In genomic region chr21:45372732-45373355, GRCh38 we compare ENCODE assay signal across 16 cellular contexts. TPM values are rescaled to one million over a fixed set of nuclear protein-coding genes. Genes with fewer than 3 reads are reported as not detected.
DNase-seq lines count a peak whose midpoint lies in the region; ATAC-seq and TF ChIP-seq lines count a peak whose summit lies in the region.
"Had no signal": no experiment of that assay in that cellular context is flagged by ENCODE, and none has a peak within 500 bp of the region (broad histone marks: within the 10 kb centered on the region; RNA-seq: fewer than 3 reads in every experiment).

No MANE protein-coding gene starts in this region.

- H3K9ac ChIP-seq in PC-3 (ENCODE audit: low read length) (no peak overlapping the region), mesendoderm (ENCODE audit: low read length) (no peak overlapping the region)

- no peak overlapping the region for H2BK5ac ChIP-seq in mesendoderm (ENCODE audit: low read length)

- H3K79me1 ChIP-seq in mesendoderm (ENCODE audit: low read length): no peaks in the 10 kb centered on the region

- H3K56ac ChIP-seq in mesendoderm (ENCODE audit: low read length): no peak overlapping the region

- H3K23ac ChIP-seq in mesendoderm (ENCODE audit: low read length): no peak overlapping the region

- no peak for TF ChIP-seq POLR2A in uterus (IDR thresholded peaks at IDR 0.05)

- H2AFZ ChIP-seq in PC-3 (ENCODE audit: low read length): peak overlapping the region; percentile 5

- no peaks in the 10 kb centered on the region for H3K9me2 ChIP-seq in PC-3 (replicated peaks; ENCODE audit: low read length)

- H3K27ac ChIP-seq in PC-3 (ENCODE audit: low read length) (no peak overlapping the region), epithelial cell of prostate (peak overlapping the region; percentile 42), psoas muscle (no peak overlapping the region), mesendoderm (ENCODE audit: low read depth, low read length) (no peak overlapping the region), uterus (no peak overlapping the region)
- H3K27ac ChIP-seq: 22Rv1, C4-2B, spleen, thoracic aorta had no signal

- no TSS peak for BruUV-seq in PC-3 (replicated peaks; lab: Mats Ljungman, UMichigan)

- intact Hi-C loops in PC-3 (cut with micrococcal nuclease) (no loop called here), psoas muscle (cut with DNase I) (no loop called here), uterus (cut with DNase I; ENCODE audit: low total_unique reads) (no loop called here)

- CTCF ChIA-PET in PC-3 (lab: Charles Lee): interaction anchor here (1.2 kb wide), 1 partner anchor 14 kb away, joined by 5 read pairs; no protein-coding TSS in a partner anchor

- H3K18ac ChIP-seq in mesendoderm (ENCODE audit: low read length): no peak overlapping the region

- H4K8ac ChIP-seq in mesendoderm (ENCODE audit: low read depth, low read length): no peak overlapping the region

- 59 to 70% (median 63%) methylated on average over 7 of the region's 7 CpGs for WGBS in psoas muscle, 3 donors
- WGBS in mesendoderm (ENCODE audit: extremely low coverage, insufficient coverage, low lambda C conversion rate): no CpG with 5 or more reads among the region's 7 CpGs

- no peak overlapping the region for H2BK15ac ChIP-seq in mesendoderm (replicated peaks; ENCODE audit: low read depth)

- no peak overlapping the region for H3K4ac ChIP-seq in mesendoderm (ENCODE audit: low read depth, low read length)

- H3K4me1 ChIP-seq in PC-3 (ENCODE audit: insufficient read depth, low read length) (peaks cover 12% of the 10 kb centered on the region), psoas muscle (no peaks in the 10 kb centered on the region), mesendoderm (ENCODE audit: control insufficient read depth, low read depth, low read length) (no peaks in the 10 kb centered on the region), uterus (peaks cover 0 to 2% of the 10 kb centered on the region in 2 donors)

- no peaks in the 10 kb centered on the region for H4K20me1 ChIP-seq in PC-3 (ENCODE audit: low read length)

- DNase-seq in NK-92 treated with Interleukin-12 subunit alpha and Interleukin-12 subunit beta, amount 100 ng/mL, for 24 hours (lab: John Stamatoyannopoulos, UW): peak; percentile 21
- DNase-seq in NK-92 (lab: John Stamatoyannopoulos, UW; ENCODE audit: unreplicated experiment): no peak
- peak; percentile 69 for DNase-seq in PC-3
- DNase-seq in epithelial cell of prostate (ENCODE audit: low read depth, low spot score): peak; percentile 75
- peak; percentile 3 to 23 for DNase-seq in psoas muscle
- no peak for DNase-seq in mesendoderm
- DNase-seq in uterus: no peak
- no peak for DNase-seq in AG08395 (ENCODE audit: low spot score)
- DNase-seq: central memory CD4-positive, alpha-beta T cell; DMS 273 treated with DMSO at 0.1 percent for 48 hours; NCI-H1930; spleen; stimulated activated CD8-positive, alpha-beta memory T cell treated with anti-CD3 and anti-CD28 coated beads, Interleukin-4, amount 100 ng/mL, for 48 hours had no signal

- H3K4me3 ChIP-seq in PC-3 (ENCODE audit: low read length) (no peak overlapping the region), psoas muscle (no peak overlapping the region), mesendoderm (ENCODE audit: low read length) (no peak overlapping the region), uterus (no peak overlapping the region)
- H3K4me3 ChIP-seq: spleen, thoracic aorta had no signal

- peak overlapping the region; percentile 27 for H3K4me2 ChIP-seq in PC-3 (ENCODE audit: low read length)
- H3K4me2 ChIP-seq in mesendoderm (ENCODE audit: low read length): no peak overlapping the region

- H2BK120ac ChIP-seq in mesendoderm (ENCODE audit: low read depth, low read length): no peak overlapping the region

- H3K9me3 ChIP-seq in PC-3 (ENCODE audit: low read length) (no peaks in the 10 kb centered on the region), psoas muscle (no peaks in the 10 kb centered on the region), uterus (no peaks in the 10 kb centered on the region)
- H3K9me3 ChIP-seq: thoracic aorta had no signal

- H3F3A ChIP-seq in PC-3 (ENCODE audit: low read length, unreplicated experiment): no peaks in the 10 kb centered on the region

- H3K79me2 ChIP-seq in PC-3 (ENCODE audit: low read length): no peaks in the 10 kb centered on the region
- H3K79me2 ChIP-seq in mesendoderm (ENCODE audit: control insufficient read depth, insufficient read depth, low read length): no peaks in the 10 kb centered on the region

- POLR2A ChIA-PET in PC-3 (lab: Charles Lee; ENCODE audit: unreplicated experiment): no interaction called here

- H3K36me3 ChIP-seq in PC-3 (ENCODE audit: low read depth, low read length) (no peaks in the 10 kb centered on the region), psoas muscle (ENCODE audit: insufficient read depth in 1 of 2, low read depth in 1 of 2) (no peaks in the 10 kb centered on the region), mesendoderm (ENCODE audit: control insufficient read depth, insufficient read depth, low read length) (no peaks in the 10 kb centered on the region), uterus (no peaks in the 10 kb centered on the region)
- H3K36me3 ChIP-seq: spleen, thoracic aorta had no signal

- no peak overlapping the region for H4K5ac ChIP-seq in mesendoderm (ENCODE audit: low read length)

- TF ChIP-seq CTCF in PC-3 (conservative IDR thresholded peaks at IDR 0.05; ENCODE audit: low read depth, low read length) (no peak), psoas muscle (IDR thresholded peaks at IDR 0.05) (no peak), uterus (IDR thresholded peaks at IDR 0.05) (no peak)

- ATAC-seq in PC-3 (peak; percentile 98), psoas muscle (no peak)

- no peak overlapping the region for H2AK5ac ChIP-seq in mesendoderm (ENCODE audit: low read length)

- H3K27me3 ChIP-seq in PC-3 (ENCODE audit: low read length) (no peaks in the 10 kb centered on the region), psoas muscle (ENCODE audit: insufficient read depth in 3 of 3, low read length in 2 of 3) (peaks cover 0 to 15% (median 0%) of the 10 kb centered on the region in 3 donors), mesendoderm (ENCODE audit: insufficient read depth, low read length, poor library complexity) (no peaks in the 10 kb centered on the region), uterus (no peaks in the 10 kb centered on the region)

RNA-seq across cellular contexts. Expression of gene COL18A1, which starts 32.1 kb away (rescaled TPM):
- total RNA-seq in PC-3 (2014; rRNA removed) (77.0 and 85.5 TPM in 2 replicates), psoas muscle (10 to 100 TPM; 11.6 to 21.1 (median 15.1) TPM), uterus (100 to 1,000 TPM in 3 of 4 donors, 10 to 100 TPM in 1; 73.0 to 223 (median 152) TPM)
- 10 to 100 TPM in 2 of 3 donors, 1 to 10 TPM in 1; 4.8 to 25.3 (median 11.3) TPM for polyA plus RNA-seq in psoas muscle
- polyA plus RNA-seq in mesendoderm (2013, experiment 1 of 2): 84.0 TPM
- 85.5 TPM for polyA plus RNA-seq in mesendoderm (2013, experiment 2 of 2)

Comparison
In these comparisons a context has a peak if more than half of its experiments do, and no peak if none do; other contexts are left out.
1. DNase-seq: peak in NK-92 treated with Interleukin-12 subunit alpha and Interleukin-12 subunit beta, amount 100 ng/mL, for 24 hours (single experiment), PC-3 (single experiment), epithelial cell of prostate (single experiment) and psoas muscle (2 of 2); none in NK-92 (single experiment), mesendoderm (single experiment), uterus (0 of 2) and AG08395 (single experiment).